ENCODE assay signal across 23 cellular contexts in the genomic region with DNA sequence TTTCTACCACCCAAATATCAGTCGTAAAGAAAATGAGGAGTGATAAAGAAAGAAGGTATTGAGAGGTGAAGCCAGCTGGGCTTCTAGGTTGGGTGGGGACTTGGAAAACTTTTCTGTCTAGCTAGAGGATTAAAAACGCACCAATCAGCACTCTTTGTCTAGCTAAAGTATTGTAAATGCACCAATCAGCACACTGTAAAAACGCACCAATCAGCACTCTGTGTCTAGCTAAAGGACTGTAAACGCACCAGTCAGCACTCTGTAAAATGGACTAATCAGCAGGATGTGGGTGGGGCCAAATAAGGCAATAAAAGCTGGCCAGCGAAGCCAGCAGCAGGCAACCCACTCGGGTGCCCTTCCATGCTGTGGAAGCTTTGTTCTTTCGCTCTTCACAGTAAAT.
"Had no signal": no experiment of that assay in that cellular context is flagged by ENCODE, and none has a peak within 500 bp of the region (broad histone marks: within the 10 kb centered on the region; RNA-seq: fewer than 3 reads in every experiment).

No MANE protein-coding gene starts in this region.

- H3K4me3 Mint-ChIP-seq: endodermal cell had no signal

- H3K27ac Mint-ChIP-seq: endodermal cell, progenitor cell of endocrine pancreas had no signal

- FAIRE-seq: endothelial cell of umbilical vein had no signal

- H3K9me3 ChIP-seq: colonic mucosa, suprapubic skin had no signal

- H3K27me3 Mint-ChIP-seq: progenitor cell of endocrine pancreas had no signal

- ATAC-seq: left colon, left ventricle myocardium superior, right cardiac atrium had no signal

- H3K27ac ChIP-seq: colonic mucosa, hepatocyte, neutrophil, suprapubic skin, tibial artery, upper lobe of left lung, uterus had no signal

- H3K4me1 Mint-ChIP-seq: endodermal cell had no signal

- H3K4me3 ChIP-seq: colonic mucosa, hepatocyte, lung, smooth muscle cell, suprapubic skin, tibial artery, upper lobe of left lung, uterus had no signal

- H3K4me1 ChIP-seq: colonic mucosa, suprapubic skin, tibial artery, uterus had no signal

- DNase-seq: colonic mucosa; effector CD4-positive, alpha-beta T cell; endodermal cell; erythroblast; foreskin melanocyte; head of caudate nucleus; left colon; left ventricle myocardium superior; mesenchymal stem cell; midbrain; right cardiac atrium; stimulated activated CD4-positive, alpha-beta T cell treated with anti-CD3 and anti-CD28 coated beads, Interleukin-2, amount 100 ng/mL, for 48 hours; stimulated activated naive CD4-positive, alpha-beta T cell treated with Interleukin-2 at 50 U/mL for 16 hours; tibial artery; upper lobe of left lung; uterus had no signal

- H3K4me2 ChIP-seq: hepatocyte, smooth muscle cell had no signal

- H3K36me3 ChIP-seq: colonic mucosa, neutrophil, suprapubic skin, tibial artery, upper lobe of left lung, uterus had no signal

- H3K27me3 ChIP-seq: colonic mucosa, hepatocyte, suprapubic skin, tibial artery, upper lobe of left lung, uterus had no signal
